2 cellular contexts compared by ENCODE assay signal in genomic region chr11:58465690-58466089, GRCh38.
A peak's percentile ranks its signal among the peaks of the same experiment; 100 is the strongest.
TF ChIP-seq lines count a peak whose summit lies in the region.

No MANE protein-coding gene starts in this region.

TF ChIP-seq in IMR-90, 13 proteins besides CTCF, POLR2A, EP300 and RAD21:
- no peak for TF ChIP-seq NFE2L2 (IDR thresholded peaks at IDR 0.05; ENCODE audit: low read depth, low read length)
- peak; percentile 64 for TF ChIP-seq CEBPB (IDR thresholded peaks at IDR 0.05; ENCODE audit: low read depth, low read length)
- TF ChIP-seq USF2 (IDR thresholded peaks at IDR 0.05; ENCODE audit: low read depth, low read length) = no peak
- TF ChIP-seq BHLHE40 (IDR thresholded peaks at IDR 0.05; ENCODE audit: low read depth, low read length) = no peak

TF ChIP-seq in SK-N-SH, 30 proteins besides CTCF, POLR2A, EP300 and RAD21:
- TF ChIP-seq TEAD4 (IDR thresholded peaks at IDR 0.05; ENCODE audit: borderline replicate concordance, insufficient read depth) (no peak), FOXJ3 (CRISPR knock-in tag; IDR thresholded peaks at IDR 0.05) (no peak), SIN3A (IDR thresholded peaks at IDR 0.05; ENCODE audit: borderline replicate concordance, low read depth, low read length) (no peak), USF1 (IDR thresholded peaks at IDR 0.05; ENCODE audit: borderline replicate concordance, low read depth) (no peak), MXI1 (IDR thresholded peaks at IDR 0.05; ENCODE audit: low read depth, low read length) (no peak), NRF1 (IDR thresholded peaks at IDR 0.05; ENCODE audit: low read depth, low read length) (no peak), FOSL2 (IDR thresholded peaks at IDR 0.05; ENCODE audit: borderline replicate concordance, low read depth) (no peak), RCOR1 (IDR thresholded peaks at IDR 0.05; ENCODE audit: low read length) (no peak), YY1 (IDR thresholded peaks at IDR 0.05; ENCODE audit: low read depth) (no peak), POLR2AphosphoS5 (IDR thresholded peaks at IDR 0.05; ENCODE audit: low read depth, low read length) (no peak), EZH2phosphoT487 (IDR thresholded peaks at IDR 0.05; ENCODE audit: borderline replicate concordance, low read depth) (no peak), IRF3 (IDR thresholded peaks at IDR 0.05; ENCODE audit: low read depth, low read length) (no peak), GATA2 (CRISPR knock-in tag; IDR thresholded peaks at IDR 0.05) (no peak), JUND (IDR thresholded peaks at IDR 0.05) (no peak), ZBTB33 (IDR thresholded peaks at IDR 0.05; ENCODE audit: borderline replicate concordance, low read depth) (no peak), GABPA (IDR thresholded peaks at IDR 0.05; ENCODE audit: low read depth) (no peak), REST (IDR thresholded peaks at IDR 0.05; ENCODE audit: low read depth, low read length) (no peak), CHD2 (IDR thresholded peaks at IDR 0.05; ENCODE audit: low read length, partially characterized antibody) (no peak)
